In the genomic region with DNA sequence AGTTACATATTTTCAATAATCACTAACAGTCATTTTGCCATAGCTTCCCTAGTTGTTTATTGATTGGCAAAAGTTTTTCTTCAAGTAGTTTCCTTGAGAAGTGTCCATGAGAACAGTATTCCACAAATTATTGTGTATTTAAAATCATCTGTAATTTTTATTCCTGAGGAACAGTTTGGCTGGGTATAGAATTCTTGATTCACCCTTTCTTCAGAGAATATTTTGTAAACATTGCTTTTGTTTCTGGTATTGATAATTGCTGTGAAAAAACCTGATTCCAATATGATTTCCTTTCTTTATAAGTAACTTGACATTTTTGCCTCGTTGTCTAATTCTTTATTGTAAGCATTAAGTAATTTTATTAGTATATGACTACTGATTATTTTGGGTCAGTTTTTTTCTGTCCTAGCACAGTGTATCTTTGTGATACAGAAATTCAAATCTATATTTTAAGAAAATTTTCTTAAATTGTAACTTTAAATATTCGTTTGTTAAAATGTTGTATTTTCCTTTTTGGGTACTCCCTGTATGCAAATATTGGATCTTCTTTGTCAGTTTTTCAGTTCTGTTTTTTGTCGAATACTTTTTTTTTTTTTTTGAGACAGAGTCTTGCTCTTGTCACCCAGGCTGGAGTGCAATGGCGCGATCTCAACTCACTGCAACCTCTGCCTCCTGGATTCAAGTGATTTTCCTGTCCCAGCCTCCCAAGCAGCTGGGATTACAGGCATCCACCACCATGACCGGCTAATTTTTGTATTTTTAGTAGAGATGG, we compare ENCODE assay signal across 2 cellular contexts.
TF ChIP-seq lines count a peak whose summit lies in the region.

No MANE protein-coding gene starts in this region.

TF ChIP-seq in HepG2, 621 proteins besides CTCF, POLR2A, EP300 and RAD21:
- TF ChIP-seq SIX1 (CRISPR knock-in tag; IDR thresholded peaks at IDR 0.05; ENCODE audit: borderline replicate concordance) (no peak), ZFP1 (CRISPR knock-in tag; IDR thresholded peaks at IDR 0.05) (peak; percentile 64; the same call in 1 of the 2 replicates)

TF ChIP-seq in GM12878, 131 proteins besides CTCF, POLR2A, EP300 and RAD21:
- TF ChIP-seq, protein P1, sequence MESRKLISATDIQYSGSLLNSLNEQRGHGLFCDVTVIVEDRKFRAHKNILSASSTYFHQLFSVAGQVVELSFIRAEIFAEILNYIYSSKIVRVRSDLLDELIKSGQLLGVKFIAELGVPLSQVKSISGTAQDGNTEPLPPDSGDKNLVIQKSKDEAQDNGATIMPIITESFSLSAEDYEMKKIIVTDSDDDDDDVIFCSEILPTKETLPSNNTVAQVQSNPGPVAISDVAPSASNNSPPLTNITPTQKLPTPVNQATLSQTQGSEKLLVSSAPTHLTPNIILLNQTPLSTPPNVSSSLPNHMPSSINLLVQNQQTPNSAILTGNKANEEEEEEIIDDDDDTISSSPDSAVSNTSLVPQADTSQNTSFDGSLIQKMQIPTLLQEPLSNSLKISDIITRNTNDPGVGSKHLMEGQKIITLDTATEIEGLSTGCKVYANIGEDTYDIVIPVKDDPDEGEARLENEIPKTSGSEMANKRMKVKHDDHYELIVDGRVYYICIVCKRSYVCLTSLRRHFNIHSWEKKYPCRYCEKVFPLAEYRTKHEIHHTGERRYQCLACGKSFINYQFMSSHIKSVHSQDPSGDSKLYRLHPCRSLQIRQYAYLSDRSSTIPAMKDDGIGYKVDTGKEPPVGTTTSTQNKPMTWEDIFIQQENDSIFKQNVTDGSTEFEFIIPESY (IDR thresholded peaks at IDR 0.05), result peak; percentile 45; the same call in 1 of the 2 replicates
- TF ChIP-seq MYC (IDR thresholded peaks at IDR 0.05; ENCODE audit: insufficient read depth, insufficient read length, insufficient replicate concordance, low read length, severe bottlenecking), result no peak
